ENCODE assay signal across 1 cellular context in genomic region chr7:47474937-47475879, GRCh38.
TF ChIP-seq lines count a peak whose summit lies in the region.

No MANE protein-coding gene starts in this region.

TF ChIP-seq in GM23338, 12 proteins besides CTCF, POLR2A, EP300 and RAD21 (continued from another document):
- TF ChIP-seq ZNF462 (CRISPR knock-in tag; IDR thresholded peaks at IDR 0.05): no peak
- no peak for TF ChIP-seq EZH2phosphoT487 (IDR thresholded peaks at IDR 0.05; ENCODE audit: unreplicated experiment)
